Comparison of ENCODE assay signal across 1 cellular context in the genomic region with DNA sequence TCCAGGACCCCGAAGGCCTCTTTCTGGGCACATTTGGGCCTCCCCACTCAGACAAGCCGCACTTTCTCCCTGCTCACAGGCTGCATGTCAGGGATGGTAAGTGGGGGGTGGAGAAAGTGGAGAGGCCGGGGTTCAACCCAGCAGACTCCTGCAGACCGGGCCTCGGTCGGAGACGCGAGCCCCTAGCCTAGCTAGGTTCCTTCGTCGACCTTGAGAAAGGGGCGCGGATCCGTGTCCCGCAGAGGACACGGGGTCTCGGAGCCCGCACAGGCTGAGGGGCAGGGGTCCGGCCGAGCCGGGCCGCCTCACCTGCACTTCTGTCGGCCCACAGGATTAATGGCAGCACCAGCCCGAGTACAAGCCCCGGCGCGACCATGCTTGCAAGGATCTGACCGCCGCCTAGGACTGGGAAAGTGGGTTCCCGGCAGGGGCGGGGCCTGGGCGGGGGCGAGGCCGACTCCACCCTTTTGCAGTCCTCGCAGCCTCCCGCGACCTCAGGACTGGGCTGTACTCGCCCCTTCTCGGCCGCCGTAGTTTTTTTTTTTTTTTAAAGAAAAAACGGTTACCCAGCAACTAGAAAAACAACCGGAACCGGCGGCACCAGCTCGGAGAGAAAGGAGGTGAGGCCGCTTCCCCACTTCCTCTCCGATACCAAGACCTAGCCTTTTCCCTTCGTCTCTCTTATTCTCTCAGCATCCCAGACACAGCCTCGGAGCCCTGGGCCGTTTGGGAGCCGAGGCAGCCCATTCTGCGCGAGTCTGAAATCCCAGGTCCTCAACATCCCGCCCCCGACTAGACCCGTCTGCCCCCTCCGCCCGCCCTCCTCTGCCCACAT.
TF ChIP-seq lines count a peak whose summit lies in the region.

A gene with protein sequence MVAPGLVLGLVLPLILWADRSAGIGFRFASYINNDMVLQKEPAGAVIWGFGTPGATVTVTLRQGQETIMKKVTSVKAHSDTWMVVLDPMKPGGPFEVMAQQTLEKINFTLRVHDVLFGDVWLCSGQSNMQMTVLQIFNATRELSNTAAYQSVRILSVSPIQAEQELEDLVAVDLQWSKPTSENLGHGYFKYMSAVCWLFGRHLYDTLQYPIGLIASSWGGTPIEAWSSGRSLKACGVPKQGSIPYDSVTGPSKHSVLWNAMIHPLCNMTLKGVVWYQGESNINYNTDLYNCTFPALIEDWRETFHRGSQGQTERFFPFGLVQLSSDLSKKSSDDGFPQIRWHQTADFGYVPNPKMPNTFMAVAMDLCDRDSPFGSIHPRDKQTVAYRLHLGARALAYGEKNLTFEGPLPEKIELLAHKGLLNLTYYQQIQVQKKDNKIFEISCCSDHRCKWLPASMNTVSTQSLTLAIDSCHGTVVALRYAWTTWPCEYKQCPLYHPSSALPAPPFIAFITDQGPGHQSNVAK (minus strand): TSS at position 407 of the 835 bp plus-strand sequence. CDS start 31 bp downstream, at position 376.
A gene (plus strand): TSS at position 572 of the 835 bp plus-strand sequence. CDS start 1,361 bp downstream, outside the sequence.

TF ChIP-seq in liver, 16 proteins besides CTCF, POLR2A, EP300 and RAD21 (continued from another document):
- TF ChIP-seq, protein P1, sequence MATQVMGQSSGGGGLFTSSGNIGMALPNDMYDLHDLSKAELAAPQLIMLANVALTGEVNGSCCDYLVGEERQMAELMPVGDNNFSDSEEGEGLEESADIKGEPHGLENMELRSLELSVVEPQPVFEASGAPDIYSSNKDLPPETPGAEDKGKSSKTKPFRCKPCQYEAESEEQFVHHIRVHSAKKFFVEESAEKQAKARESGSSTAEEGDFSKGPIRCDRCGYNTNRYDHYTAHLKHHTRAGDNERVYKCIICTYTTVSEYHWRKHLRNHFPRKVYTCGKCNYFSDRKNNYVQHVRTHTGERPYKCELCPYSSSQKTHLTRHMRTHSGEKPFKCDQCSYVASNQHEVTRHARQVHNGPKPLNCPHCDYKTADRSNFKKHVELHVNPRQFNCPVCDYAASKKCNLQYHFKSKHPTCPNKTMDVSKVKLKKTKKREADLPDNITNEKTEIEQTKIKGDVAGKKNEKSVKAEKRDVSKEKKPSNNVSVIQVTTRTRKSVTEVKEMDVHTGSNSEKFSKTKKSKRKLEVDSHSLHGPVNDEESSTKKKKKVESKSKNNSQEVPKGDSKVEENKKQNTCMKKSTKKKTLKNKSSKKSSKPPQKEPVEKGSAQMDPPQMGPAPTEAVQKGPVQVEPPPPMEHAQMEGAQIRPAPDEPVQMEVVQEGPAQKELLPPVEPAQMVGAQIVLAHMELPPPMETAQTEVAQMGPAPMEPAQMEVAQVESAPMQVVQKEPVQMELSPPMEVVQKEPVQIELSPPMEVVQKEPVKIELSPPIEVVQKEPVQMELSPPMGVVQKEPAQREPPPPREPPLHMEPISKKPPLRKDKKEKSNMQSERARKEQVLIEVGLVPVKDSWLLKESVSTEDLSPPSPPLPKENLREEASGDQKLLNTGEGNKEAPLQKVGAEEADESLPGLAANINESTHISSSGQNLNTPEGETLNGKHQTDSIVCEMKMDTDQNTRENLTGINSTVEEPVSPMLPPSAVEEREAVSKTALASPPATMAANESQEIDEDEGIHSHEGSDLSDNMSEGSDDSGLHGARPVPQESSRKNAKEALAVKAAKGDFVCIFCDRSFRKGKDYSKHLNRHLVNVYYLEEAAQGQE (IDR thresholded peaks at IDR 0.05), result peak; percentile 75
- TF ChIP-seq TAF1 (conservative IDR thresholded peaks at IDR 0.05) (peak; percentile 32), FOXA1 (IDR thresholded peaks at IDR 0.05) (no peak), NR2F2 (IDR thresholded peaks at IDR 0.05) (peak; percentile 82)
- TF ChIP-seq, protein P2, sequence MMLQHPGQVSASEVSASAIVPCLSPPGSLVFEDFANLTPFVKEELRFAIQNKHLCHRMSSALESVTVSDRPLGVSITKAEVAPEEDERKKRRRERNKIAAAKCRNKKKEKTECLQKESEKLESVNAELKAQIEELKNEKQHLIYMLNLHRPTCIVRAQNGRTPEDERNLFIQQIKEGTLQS (IDR thresholded peaks at IDR 0.05), result no peak
